1 cellular context compared by ENCODE assay signal in the genomic region with DNA sequence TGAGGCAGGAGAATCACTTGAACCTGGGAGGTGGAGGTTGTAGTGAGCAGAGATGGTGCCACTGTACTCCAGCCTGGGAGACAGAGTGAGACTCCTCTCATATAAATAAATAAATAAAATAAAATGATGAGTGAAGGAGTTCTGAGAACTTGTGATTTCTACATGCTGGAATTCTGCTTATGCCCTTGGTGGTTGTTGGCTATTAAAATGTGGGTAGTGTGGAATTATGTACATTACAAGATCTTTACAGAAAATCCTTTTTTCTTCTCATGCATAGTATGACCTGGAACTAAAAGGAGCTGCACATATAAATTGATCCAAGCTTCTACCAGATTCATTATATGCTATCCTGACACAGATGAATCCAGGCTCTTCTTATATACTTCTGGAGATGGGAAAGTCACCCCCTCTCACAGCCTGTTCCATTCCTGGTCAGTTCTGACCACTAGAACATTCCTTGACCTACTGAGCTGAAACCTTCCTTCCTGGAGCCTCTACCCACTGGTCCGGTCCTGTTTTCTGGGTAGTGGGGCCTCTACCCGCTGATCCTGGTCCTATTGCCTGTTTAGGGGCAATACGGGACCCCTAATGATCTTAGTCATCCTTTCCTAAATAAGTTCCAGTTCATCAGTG.
A peak's percentile ranks its signal among the peaks of the same experiment; 100 is the strongest.
TF ChIP-seq lines count a peak whose summit lies in the region.

No MANE protein-coding gene starts in this region.

TF ChIP-seq in K562, 482 proteins besides CTCF, POLR2A, EP300 and RAD21:
- TF ChIP-seq, protein P1, sequence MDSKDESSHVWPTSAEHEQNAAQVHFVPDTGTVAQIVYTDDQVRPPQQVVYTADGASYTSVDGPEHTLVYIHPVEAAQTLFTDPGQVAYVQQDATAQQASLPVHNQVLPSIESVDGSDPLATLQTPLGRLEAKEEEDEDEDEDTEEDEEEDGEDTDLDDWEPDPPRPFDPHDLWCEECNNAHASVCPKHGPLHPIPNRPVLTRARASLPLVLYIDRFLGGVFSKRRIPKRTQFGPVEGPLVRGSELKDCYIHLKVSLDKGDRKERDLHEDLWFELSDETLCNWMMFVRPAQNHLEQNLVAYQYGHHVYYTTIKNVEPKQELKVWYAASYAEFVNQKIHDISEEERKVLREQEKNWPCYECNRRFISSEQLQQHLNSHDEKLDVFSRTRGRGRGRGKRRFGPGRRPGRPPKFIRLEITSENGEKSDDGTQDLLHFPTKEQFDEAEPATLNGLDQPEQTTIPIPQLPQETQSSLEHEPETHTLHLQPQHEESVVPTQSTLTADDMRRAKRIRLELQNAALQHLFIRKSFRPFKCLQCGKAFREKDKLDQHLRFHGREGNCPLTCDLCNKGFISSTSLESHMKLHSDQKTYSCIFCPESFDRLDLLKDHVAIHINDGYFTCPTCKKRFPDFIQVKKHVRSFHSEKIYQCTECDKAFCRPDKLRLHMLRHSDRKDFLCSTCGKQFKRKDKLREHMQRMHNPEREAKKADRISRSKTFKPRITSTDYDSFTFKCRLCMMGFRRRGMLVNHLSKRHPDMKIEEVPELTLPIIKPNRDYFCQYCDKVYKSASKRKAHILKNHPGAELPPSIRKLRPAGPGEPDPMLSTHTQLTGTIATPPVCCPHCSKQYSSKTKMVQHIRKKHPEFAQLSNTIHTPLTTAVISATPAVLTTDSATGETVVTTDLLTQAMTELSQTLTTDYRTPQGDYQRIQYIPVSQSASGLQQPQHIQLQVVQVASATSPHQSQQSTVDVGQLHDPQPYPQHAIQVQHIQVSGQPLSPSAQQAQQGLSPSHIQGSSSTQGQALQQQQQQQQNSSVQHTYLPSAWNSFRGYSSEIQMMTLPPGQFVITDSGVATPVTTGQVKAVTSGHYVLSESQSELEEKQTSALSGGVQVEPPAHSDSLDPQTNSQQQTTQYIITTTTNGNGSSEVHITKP (IDR thresholded peaks at IDR 0.05; ENCODE audit: partially characterized antibody): peak; percentile 26
- no peak for TF ChIP-seq RBM17 (IDR thresholded peaks at IDR 0.05; ENCODE audit: borderline replicate concordance, low read depth, low read length)
